ENCODE assay signal across 36 cellular contexts in the genomic region with DNA sequence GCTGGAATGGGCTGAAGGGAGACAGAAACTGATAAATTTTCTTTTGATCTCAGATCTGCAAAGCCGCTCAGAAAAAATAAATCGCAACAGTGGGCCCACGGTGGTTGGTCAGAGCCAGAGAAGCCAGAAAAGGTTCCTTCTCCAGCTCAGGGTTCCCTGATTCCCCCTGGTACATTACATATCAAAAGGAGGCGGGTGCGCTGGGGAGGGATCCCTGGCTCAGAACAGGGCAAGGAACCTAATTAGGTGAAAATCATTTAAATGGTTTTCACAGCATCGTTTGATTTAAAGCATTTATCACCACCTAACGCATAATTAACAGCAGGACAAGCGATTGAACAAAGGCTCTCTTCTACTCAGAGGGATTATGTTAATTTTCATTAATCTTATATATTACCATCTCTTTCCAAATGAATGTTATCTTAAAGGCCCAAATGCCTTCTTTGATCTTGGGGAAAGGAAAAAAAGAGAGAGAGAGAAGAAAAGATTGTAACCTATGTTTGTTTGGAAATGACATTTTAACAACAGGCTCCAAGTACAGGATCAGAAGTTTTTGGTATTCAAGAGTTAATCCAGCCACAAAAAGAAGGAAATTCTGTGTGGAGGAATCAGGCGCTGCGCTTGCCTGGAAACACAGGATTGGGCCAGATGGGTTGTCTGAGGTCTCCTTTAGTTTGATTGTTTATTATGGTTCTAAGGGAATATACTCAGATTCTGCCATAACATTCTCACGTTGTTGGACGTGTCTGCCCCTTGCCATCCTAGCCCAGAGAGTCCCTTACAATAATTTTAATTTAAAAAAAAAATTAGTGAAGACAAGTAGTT.
A peak's percentile ranks its signal among the peaks of the same experiment; 100 is the strongest.
DNase-seq lines count a peak whose midpoint lies in the region; ATAC-seq, FAIRE-seq and TF ChIP-seq lines count a peak whose summit lies in the region.
"Had no signal": no experiment of that assay in that cellular context is flagged by ENCODE, and none has a peak within 500 bp of the region (broad histone marks: within the 10 kb centered on the region; RNA-seq: fewer than 3 reads in every experiment).

No MANE protein-coding gene starts in this region.

- H3K4me1 ChIP-seq in HUES64 (ENCODE audit: insufficient read depth, low read length), result peaks cover 26% of the 10 kb centered on the region
- H3K4me1 ChIP-seq in H1 (replicated peaks in 1 of 4; ENCODE audit: control insufficient read depth in 3 of 4, insufficient read depth in 4 of 4, low read length in 3 of 4), result peaks cover 8 to 19% (median 18%) of the 10 kb centered on the region in 4 experiments; a peak in 6 of 7 replicates
- H3K4me1 ChIP-seq in esophagus muscularis mucosa, result no peaks in the 10 kb centered on the region
- H3K4me1 ChIP-seq: adrenal gland, breast epithelium, colonic mucosa, pancreas, upper lobe of right lung had no signal

- H4K8ac ChIP-seq in H1 (ENCODE audit: extremely low read depth, insufficient read depth, low read length), result no peak overlapping the region

- H3K23me2 ChIP-seq in H1 (ENCODE audit: low read depth, low read length), result no peaks in the 10 kb centered on the region; the same call in 1 of the 2 replicates

- no peak overlapping the region for H2AFZ ChIP-seq in H1 (ENCODE audit: low read length)
- H2AFZ ChIP-seq: PC-9 had no signal

- no peak for TF ChIP-seq RAD21 in H1 (IDR thresholded peaks at IDR 0.05 in 1 of 2, conservative IDR thresholded peaks at IDR 0.05 in 1 of 2; ENCODE audit: low read depth in 2 of 2, low read length in 2 of 2)

- no peak overlapping the region for H3K14ac ChIP-seq in H1 (ENCODE audit: insufficient read length)

- no peak overlapping the region for H3K56ac ChIP-seq in H1 (replicated peaks; ENCODE audit: insufficient read length, low read depth, low read length)

- H3K23ac ChIP-seq in H1 (ENCODE audit: insufficient read length), result no peak overlapping the region

- H3K9me3 ChIP-seq in HUES64 (ENCODE audit: insufficient read depth, low read depth, low read length) (no peaks in the 10 kb centered on the region), H1 (ENCODE audit: insufficient read depth in 2 of 2, low read depth in 1 of 2, low read length in 1 of 2) (no peaks in the 10 kb centered on the region), esophagus muscularis mucosa (peaks cover 0 to 5% (median 0%) of the 10 kb centered on the region in 4 donors)
- H3K9me3 ChIP-seq: adrenal gland, breast epithelium, colonic mucosa, pancreas, upper lobe of right lung had no signal

- H2BK5ac ChIP-seq in H1 (ENCODE audit: low read depth, low read length), result no peak overlapping the region

- H3K4me3 ChIP-seq in HUES64 (ENCODE audit: low read length) (no peak overlapping the region), H1 (ENCODE audit: extremely low read depth in 1 of 4, insufficient read depth in 2 of 4, low read depth in 3 of 4, low read length in 4 of 4) (peak overlapping the region in 3 of 4 experiments; percentile 1 to 40 (median 6); a peak in 3 of 8 replicates), esophagus muscularis mucosa (no peak overlapping the region)
- H3K4me3 ChIP-seq: adrenal gland, breast epithelium, colonic mucosa, pancreas, PC-9, upper lobe of right lung had no signal

- H3K4ac ChIP-seq in H1 (replicated peaks; ENCODE audit: insufficient read length, low read depth, low read length), result no peak overlapping the region

- peaks cover 5% of the 10 kb centered on the region for H3K9me3 Mint-ChIP-seq in nephron
- H3K9me3 Mint-ChIP-seq: stimulated activated effector memory CD8-positive, alpha-beta T cell treated with anti-CD3 and anti-CD28 coated beads, Interleukin-12 subunit alpha, Interleukin-12 subunit beta, amount 100 ng/mL, for 72 hours; T-helper 2 cell treated with Interferon-gamma antibody and Interleukin-4, amounts not matched to agents 5 μg/mL and 100 μg/mL, for 36 hours had no signal

- no peak overlapping the region for H2BK120ac ChIP-seq in H1 (replicated peaks; ENCODE audit: low read depth, low read length)

- intact Hi-C loops in esophagus muscularis mucosa (cut with DNase I), result no loop called here

- no peak overlapping the region for H2BK12ac ChIP-seq in H1 (ENCODE audit: low read depth, low read length)

- H3K27me3 Mint-ChIP-seq in nephron (ENCODE audit: low read depth), result peaks cover 13% of the 10 kb centered on the region
- H3K27me3 Mint-ChIP-seq: activated CD4-positive, alpha-beta T cell treated with anti-CD3 and anti-CD28 coated beads, Interleukin-2, amount 10 ng/mL, durations not matched to agents 24 days and 14 days; activated T-cell treated with anti-CD3 and anti-CD28 coated beads, Interleukin-2, amount 50 U/mL, for 24 hours; memory B cell; naive B cell had no signal

- no peak overlapping the region for H4K5ac ChIP-seq in H1 (ENCODE audit: insufficient read length, low read depth, low read length)

- no peaks in the 10 kb centered on the region for H3K27me3 ChIP-seq in HUES64 (ENCODE audit: insufficient read depth, low read length)
- H3K27me3 ChIP-seq in H1 (replicated peaks in 1 of 4; ENCODE audit: control insufficient read depth in 3 of 4, extremely low read depth in 1 of 4, insufficient read depth in 3 of 4, low read length in 3 of 4), result peaks cover 0 to 4% (median 0%) of the 10 kb centered on the region in 4 experiments; a peak in 1 of 7 replicates
- H3K27me3 ChIP-seq in esophagus muscularis mucosa, result no peaks in the 10 kb centered on the region
- H3K27me3 ChIP-seq: adrenal gland, breast epithelium, colonic mucosa, pancreas, upper lobe of right lung had no signal

- no peak for ATAC-seq in HG03457 (IDR thresholded peaks at IDR 0.05; ENCODE audit: unreplicated experiment)
- ATAC-seq: left lobe of liver; pancreas; stimulated activated effector memory CD8-positive, alpha-beta T cell treated with anti-CD3 and anti-CD28 coated beads, Interleukin-12 subunit alpha, Interleukin-12 subunit beta, amount 100 ng/mL, for 72 hours; upper lobe of right lung had no signal

- peaks cover 0 to 2% of the 10 kb centered on the region in 2 experiments for H4K20me1 ChIP-seq in H1 (replicated peaks in 1 of 2; ENCODE audit: control insufficient read depth in 1 of 2, insufficient read depth in 2 of 2, low read length in 2 of 2)

- peak overlapping the region; percentile 41 to 45; a peak in 3 of 4 replicates for H3K4me2 ChIP-seq in H1 (ENCODE audit: insufficient read depth in 1 of 2, low read depth in 2 of 2, low read length in 2 of 2)
- H3K4me2 ChIP-seq: PC-9 had no signal

- no peaks in the 10 kb centered on the region for H3K36me3 ChIP-seq in HUES64 (ENCODE audit: insufficient read depth, low read length)
- no peaks in the 10 kb centered on the region; a peak in 1 of 8 replicates for H3K36me3 ChIP-seq in H1 (ENCODE audit: control insufficient read depth in 2 of 4, insufficient read depth in 4 of 4, low read length in 3 of 4)
- no peaks in the 10 kb centered on the region for H3K36me3 ChIP-seq in esophagus muscularis mucosa
- H3K36me3 ChIP-seq: adrenal gland, breast epithelium, colonic mucosa, pancreas, upper lobe of right lung had no signal

- no peak overlapping the region for H3K18ac ChIP-seq in H1 (ENCODE audit: extremely low read depth, low read length)

- no peaks in the 10 kb centered on the region for H3K79me1 ChIP-seq in H1 (ENCODE audit: low read depth, low read length)

- peak overlapping the region in 2 of 3 experiments; percentile 12 to 38 for H3K27ac Mint-ChIP-seq in nephron
- H3K27ac Mint-ChIP-seq: activated CD4-positive, alpha-beta T cell treated with anti-CD3 and anti-CD28 coated beads, Interleukin-2, amount 10 ng/mL, durations not matched to agents 24 days and 14 days; activated T-cell treated with anti-CD3 and anti-CD28 coated beads, Interleukin-2, amount 50 U/mL, for 24 hours; memory B cell; stimulated activated effector memory CD8-positive, alpha-beta T cell treated with anti-CD3 and anti-CD28 coated beads, Interleukin-12 subunit alpha, Interleukin-12 subunit beta, amount 100 ng/mL, for 72 hours; T-helper 2 cell treated with Interferon-gamma antibody and Interleukin-4, amounts not matched to agents 5 μg/mL and 100 μg/mL, for 36 hours had no signal

- H3K79me2 ChIP-seq in H1 (ENCODE audit: control insufficient read depth in 1 of 2, insufficient read depth in 2 of 2, low read length in 2 of 2), result no peaks in the 10 kb centered on the region

- peak; percentile 90 for FAIRE-seq in G401.6 (lab: Jason Lieb, UNC)
- no peak for FAIRE-seq in H1 (lab: Jason Lieb, UNC)
- FAIRE-seq in D721Med (lab: Jason Lieb, UNC), result no peak
- FAIRE-seq: pancreas had no signal

- 7% methylated on average over 10 of the region's 12 CpGs for WGBS in HUES64
- WGBS in H1 (ENCODE audit: extremely low coverage in 1 of 2, insufficient coverage in 1 of 2, insufficient read length in 1 of 2, insufficient replicate concordance in 2 of 2, low coverage in 1 of 2, low lambda C conversion rate in 2 of 2, missing lambda C conversion rate in 1 of 2), 2 experiments, result 36% methylated on average over 12 of the region's 12 CpGs; no CpG with 5 or more reads in 1 of the 2 experiments
- WGBS in esophagus muscularis mucosa, result 84% methylated on average over 12 of the region's 12 CpGs

- H3K4me3 Mint-ChIP-seq in nephron, result peak overlapping the region in 2 of 3 experiments; percentile 4 to 22
- H3K4me3 Mint-ChIP-seq: activated CD4-positive, alpha-beta T cell treated with anti-CD3 and anti-CD28 coated beads, Interleukin-2, amount 10 ng/mL, durations not matched to agents 24 days and 14 days; activated T-cell treated with anti-CD3 and anti-CD28 coated beads, Interleukin-2, amount 50 U/mL, for 24 hours; memory B cell; naive B cell; stimulated activated effector memory CD8-positive, alpha-beta T cell treated with anti-CD3 and anti-CD28 coated beads, Interleukin-12 subunit alpha, Interleukin-12 subunit beta, amount 100 ng/mL, for 72 hours; T-helper 2 cell treated with Interferon-gamma antibody and Interleukin-4, amounts not matched to agents 5 μg/mL and 100 μg/mL, for 36 hours had no signal

- no peak overlapping the region for H4K91ac ChIP-seq in H1 (replicated peaks; ENCODE audit: insufficient read length, low read length)

- H3K9ac ChIP-seq in HUES64 (ENCODE audit: low read depth, low read length) (no peak overlapping the region), H1 (replicated peaks in 1 of 4; ENCODE audit: extremely low read depth in 1 of 4, low read depth in 3 of 4, low read length in 3 of 4) (no peak overlapping the region)

- POLR2A ChIA-PET in H1 (lab: Charles Lee; ENCODE audit: partially characterized antibody), result interaction anchor here (0.7 to 1.4 kb wide), 3 partner anchors 12 to 25 kb away, joined by 3 to 5 read pairs (median 3); no protein-coding TSS in a partner anchor

- CTCF ChIA-PET in H1 (lab: Charles Lee; ENCODE audit: partially characterized antibody), result interaction anchor here (0.9 to 1.9 kb wide), 4 partner anchors 18 to 26 kb away, joined by 3 to 6 read pairs (median 3); no protein-coding TSS in a partner anchor

- no peak overlapping the region for H2BK15ac ChIP-seq in H1 (ENCODE audit: low read length)

- no peak overlapping the region for H2AK5ac ChIP-seq in H1 (ENCODE audit: low read depth, low read length)

- TF ChIP-seq CTCF in H1 (IDR thresholded peaks at IDR 0.05; ENCODE audit: control extremely low read depth in 1 of 3, insufficient read depth in 1 of 3, low read depth in 1 of 3, low read length in 3 of 3) (no peak), nephron (IDR thresholded peaks at IDR 0.05; ENCODE audit: unreplicated experiment in 3 of 3) (no peak), D721Med (IDR thresholded peaks at IDR 0.05; ENCODE audit: insufficient read depth, missing control alignments) (no peak), esophagus muscularis mucosa (IDR thresholded peaks at IDR 0.05) (no peak)

- H2BK20ac ChIP-seq in H1 (ENCODE audit: low read length), result no peak overlapping the region

- no peak for TF ChIP-seq EP300 in H1 (IDR thresholded peaks at IDR 0.05; ENCODE audit: borderline replicate concordance in 1 of 2, low read depth in 2 of 2, low read length in 2 of 2)
- no peak for TF ChIP-seq EP300 in esophagus muscularis mucosa (IDR thresholded peaks at IDR 0.05)

- H3K27ac ChIP-seq in HUES64 (ENCODE audit: low read depth, low read length) (peak overlapping the region; percentile 63; the same call in 1 of the 2 replicates), H1 (ENCODE audit: low read depth, low read length) (no peak overlapping the region), esophagus muscularis mucosa (replicated peaks in 1 of 4) (no peak overlapping the region)
- H3K27ac ChIP-seq: adrenal gland, breast epithelium, colonic mucosa, HL-60, pancreas, PC-9, upper lobe of right lung had no signal

- TF ChIP-seq POLR2A in H1 (IDR thresholded peaks at IDR 0.05; ENCODE audit: control extremely low read depth in 1 of 2, low read depth in 2 of 2, low read length in 2 of 2), result no peak
- no peak for TF ChIP-seq POLR2A in esophagus muscularis mucosa (IDR thresholded peaks at IDR 0.05; ENCODE audit: low read depth)

- DNase-seq in H1 (ENCODE audit: low read depth in 1 of 2, low spot score in 2 of 2), result peak in 1 of 2 experiments; percentile 52
- no peak for DNase-seq in hippocampal formation (lab: John Stamatoyannopoulos, UW)
- no peak for DNase-seq in D721Med (ENCODE audit: insufficient read length, low spot score)
- DNase-seq in esophagus muscularis mucosa (ENCODE audit: extremely low spot score), result no peak
- DNase-seq: activated CD4-positive, alpha-beta T cell treated with anti-CD3 and anti-CD28 coated beads, Interleukin-2, amount 10 ng/mL, durations not matched to agents 24 days and 14 days; activated naive CD4-positive, alpha-beta T cell treated with Interleukin-2 at 50 U/mL for 16 hours; activated T-cell treated with anti-CD3 and anti-CD28 coated beads, Interleukin-2, amount 50 U/mL, for 24 hours; adrenal gland; colonic mucosa; DMS53; effector memory CD4-positive, alpha-beta T cell; erythroblast; GF-D8; head of caudate nucleus; IMR-90; naive B cell; NCI-H1048; NCI-H1694; NK-92 treated with Interleukin-12 subunit alpha and Interleukin-12 subunit beta, amount 100 ng/mL, for 24 hours; pancreas; PC-9; retina; Right ventricle myocardium superior; stimulated activated CD4-positive, alpha-beta T cell treated with anti-CD3 and anti-CD28 coated beads, Interleukin-2, amount 100 ng/mL, for 48 hours; substantia nigra; upper lobe of right lung had no signal

- no peaks in the 10 kb centered on the region for H3K36me3 Mint-ChIP-seq in nephron (ENCODE audit: low read depth)
- H3K36me3 Mint-ChIP-seq: stimulated activated effector memory CD8-positive, alpha-beta T cell treated with anti-CD3 and anti-CD28 coated beads, Interleukin-12 subunit alpha, Interleukin-12 subunit beta, amount 100 ng/mL, for 72 hours had no signal

- H3K4me1 Mint-ChIP-seq in nephron, result peaks cover 24% of the 10 kb centered on the region
- H3K4me1 Mint-ChIP-seq: memory B cell had no signal

Comparison
In these comparisons a context has a peak if more than half of its experiments do, and no peak if none do; other contexts are left out.
1. H3K4me3 ChIP-seq: peak in H1 (3 of 4); none in HUES64 (single experiment) and esophagus muscularis mucosa (0 of 4).